In genomic region chr16:78515421-78515820, GRCh38 we compare ENCODE assay signal across 18 cellular contexts.
DNase-seq lines count a peak whose midpoint lies in the region; TF ChIP-seq lines count a peak whose summit lies in the region.
"Had no signal": no experiment of that assay in that cellular context is flagged by ENCODE, and none has a peak within 500 bp of the region (broad histone marks: within the 10 kb centered on the region; RNA-seq: fewer than 3 reads in every experiment).

No MANE protein-coding gene starts in this region.

- in situ Hi-C loops in G401 (cut with HindIII; ENCODE audit: low sequenced_read_pairs), result no loop called here

- POLR2A ChIA-PET in A673 (lab: Charles Lee; ENCODE audit: low non-redundant PET), result no interaction called here

- TF ChIP-seq CTCF in nephron progenitor cell (IDR thresholded peaks at IDR 0.05) (no peak), tibial nerve (IDR thresholded peaks at IDR 0.05) (no peak), left ventricle myocardium inferior (IDR thresholded peaks at IDR 0.05; ENCODE audit: borderline replicate concordance) (no peak), A673 (conservative IDR thresholded peaks at IDR 0.05; ENCODE audit: low read depth, low read length) (no peak), chondrocyte (IDR thresholded peaks at IDR 0.05) (no peak)

- H3K27ac ChIP-seq in tibial nerve (no peak overlapping the region), left ventricle myocardium inferior (replicated peaks) (no peak overlapping the region), A673 (ENCODE audit: low read depth, low read length, poor library complexity, severe bottlenecking) (no peak overlapping the region)
- H3K27ac ChIP-seq: BLaER1, C4-2B had no signal

- WGBS in tibial nerve, 2 donors, result 96 to 98% methylated on average over 14 of the region's 14 CpGs

- H3K4me1 ChIP-seq in tibial nerve (no peaks in the 10 kb centered on the region), left ventricle myocardium inferior (no peaks in the 10 kb centered on the region), A673 (ENCODE audit: insufficient read depth, low read length, poor library complexity, severe bottlenecking) (no peaks in the 10 kb centered on the region)
- H3K4me1 ChIP-seq: BLaER1 had no signal

- no peak for TF ChIP-seq EP300 in tibial nerve (IDR thresholded peaks at IDR 0.05)

- H3K36me3 ChIP-seq in tibial nerve, result no peaks in the 10 kb centered on the region
- no peaks in the 10 kb centered on the region for H3K36me3 ChIP-seq in left ventricle myocardium inferior
- H3K36me3 ChIP-seq in A673 (ENCODE audit: insufficient read depth, low read length, poor library complexity, severe bottlenecking), result no peaks in the 10 kb centered on the region
- H3K36me3 ChIP-seq: BLaER1 had no signal

- H3K36me3 Mint-ChIP-seq in nephron progenitor cell (ENCODE audit: low read depth) (peaks cover 8% of the 10 kb centered on the region), chondrocyte (ENCODE audit: low read depth) (no peaks in the 10 kb centered on the region)
- H3K36me3 Mint-ChIP-seq: CD4-positive, CD25-positive, alpha-beta regulatory T cell; CD8-positive, alpha-beta T cell had no signal

- H3K27me3 Mint-ChIP-seq in nephron progenitor cell (ENCODE audit: low read depth, poor library complexity) (peaks cover 7% of the 10 kb centered on the region), chondrocyte (ENCODE audit: low read depth) (no peaks in the 10 kb centered on the region)
- H3K27me3 Mint-ChIP-seq: B cell; CD4-positive, CD25-positive, alpha-beta regulatory T cell had no signal

- CTCF ChIA-PET in A673 (lab: Charles Lee), result no interaction called here

- DNase-seq in DMS53 (lab: John Stamatoyannopoulos, UW), result peak; percentile 73
- DNase-seq in G401 (ENCODE audit: low spot score), result peak; percentile 60
- DNase-seq in RPMI8226, result peak; percentile 81
- no peak for DNase-seq in nephron progenitor cell
- no peak for DNase-seq in tibial nerve (ENCODE audit: low spot score in 2 of 2)
- DNase-seq in left ventricle myocardium inferior, result no peak
- DNase-seq in A673 (ENCODE audit: low spot score), result no peak
- no peak for DNase-seq in chondrocyte (ENCODE audit: low spot score)
- DNase-seq: CD4-positive, CD25-positive, alpha-beta regulatory T cell; CD8-positive, alpha-beta T cell; DND-41; GDM1; H9 had no signal

- intact Hi-C loops in left ventricle myocardium inferior (cut with micrococcal nuclease) (no loop called here), A673 (cut with micrococcal nuclease; ENCODE audit: unreplicated experiment) (no loop called here)

- H3K27me3 ChIP-seq in tibial nerve (no peaks in the 10 kb centered on the region), left ventricle myocardium inferior (ENCODE audit: low read depth) (no peaks in the 10 kb centered on the region), A673 (replicated peaks; ENCODE audit: insufficient read depth, low read depth, low read length, poor library complexity) (no peaks in the 10 kb centered on the region)
- H3K27me3 ChIP-seq: BLaER1 had no signal

- no peaks in the 10 kb centered on the region for H3K4me1 Mint-ChIP-seq in nephron progenitor cell
- no peaks in the 10 kb centered on the region for H3K4me1 Mint-ChIP-seq in chondrocyte (ENCODE audit: low read depth)
- H3K4me1 Mint-ChIP-seq: B cell, H9 had no signal

- TF ChIP-seq POLR2A in tibial nerve (IDR thresholded peaks at IDR 0.05), result no peak

- H3K4me3 ChIP-seq in tibial nerve (no peak overlapping the region), left ventricle myocardium inferior (no peak overlapping the region), A673 (ENCODE audit: low read depth, low read length, poor library complexity, severe bottlenecking) (no peak overlapping the region)
- H3K4me3 ChIP-seq: BLaER1, GM12878, GM23338 had no signal

- no TSS peak for BruUV-seq in A673 (replicated peaks; lab: Mats Ljungman, UMichigan)

- H3K9me3 Mint-ChIP-seq in nephron progenitor cell (peaks cover 7% of the 10 kb centered on the region), chondrocyte (ENCODE audit: low read depth) (no peaks in the 10 kb centered on the region)
- H3K9me3 Mint-ChIP-seq: CD4-positive, CD25-positive, alpha-beta regulatory T cell; CD8-positive, alpha-beta T cell; GM23338; H9 had no signal

- H3K9me3 ChIP-seq in tibial nerve (no peaks in the 10 kb centered on the region), left ventricle myocardium inferior (replicated peaks) (no peaks in the 10 kb centered on the region), A673 (ENCODE audit: low read depth, low read length, poor library complexity, severe bottlenecking) (no peaks in the 10 kb centered on the region)
- H3K9me3 ChIP-seq: BLaER1 had no signal

- H3K4me3 Mint-ChIP-seq in nephron progenitor cell (no peak overlapping the region), chondrocyte (ENCODE audit: unreplicated experiment) (no peak overlapping the region)
- H3K4me3 Mint-ChIP-seq: B cell; CD4-positive, CD25-positive, alpha-beta regulatory T cell; CD8-positive, alpha-beta T cell; GM23338; H9 had no signal

- peak overlapping the region; percentile 15 for H3K27ac Mint-ChIP-seq in nephron progenitor cell
- no peak overlapping the region for H3K27ac Mint-ChIP-seq in chondrocyte (ENCODE audit: unreplicated experiment)
- H3K27ac Mint-ChIP-seq: B cell; CD4-positive, CD25-positive, alpha-beta regulatory T cell; CD8-positive, alpha-beta T cell; GM23338; H9 had no signal

Comparison
In these comparisons a context has a peak if more than half of its experiments do, and no peak if none do; other contexts are left out.
1. DNase-seq: peak in DMS53 (single experiment), G401 (single experiment) and RPMI8226 (single experiment); none in nephron progenitor cell (single experiment), tibial nerve (0 of 2), left ventricle myocardium inferior (single experiment), A673 (single experiment) and chondrocyte (single experiment).